ENCODE assay signal across 16 cellular contexts in genomic region chr10:78979938-78980337, GRCh38.
DNase-seq lines count a peak whose midpoint lies in the region; ATAC-seq, FAIRE-seq and TF ChIP-seq lines count a peak whose summit lies in the region.
"Had no signal": no experiment of that assay in that cellular context is flagged by ENCODE, and none has a peak within 500 bp of the region (broad histone marks: within the 10 kb centered on the region; RNA-seq: fewer than 3 reads in every experiment).

No MANE protein-coding gene starts in this region.

- no peak overlapping the region for H2AFZ ChIP-seq in H1 (ENCODE audit: low read length)
- H2AFZ ChIP-seq: GM23338 had no signal

- no peak overlapping the region for H4K91ac ChIP-seq in H1 (replicated peaks; ENCODE audit: insufficient read length, low read length)

- no peak overlapping the region for H2BK20ac ChIP-seq in H1 (ENCODE audit: low read length)

- peak; percentile 11 for ATAC-seq in left ventricle myocardium superior
- ATAC-seq in Right ventricle myocardium superior (ENCODE audit: poor library complexity): no peak
- ATAC-seq in psoas muscle: peak in 3 of 4 donors; percentile 34 to 69 (median 57)
- no peak for ATAC-seq in WTC11
- ATAC-seq: GM23338 had no signal

- H3K27ac ChIP-seq in H1 (ENCODE audit: low read depth, low read length): no peak overlapping the region
- no peak overlapping the region for H3K27ac ChIP-seq in psoas muscle
- H3K27ac ChIP-seq: BLaER1 treated with 17β-estradiol and CSF1 and Interleukin-3, amounts not matched to agents 10 nM and 100 nM had no signal

- POLR2A ChIA-PET in H1 (lab: Charles Lee; ENCODE audit: partially characterized antibody) (interaction anchor here (0.7 kb wide), 1 partner anchor 11 kb away, joined by 3 read pairs; no protein-coding TSS in a partner anchor), WTC11 (lab: Charles Lee) (interaction anchor here (0.6 kb wide), 1 partner anchor 242 kb away, joined by 6 read pairs; no protein-coding TSS in a partner anchor)

- H3K27me3 ChIP-seq in H1 (replicated peaks in 1 of 4; ENCODE audit: control insufficient read depth in 3 of 4, extremely low read depth in 1 of 4, insufficient read depth in 3 of 4, low read length in 3 of 4): no peaks in the 10 kb centered on the region; a peak in 2 of 7 replicates
- no peaks in the 10 kb centered on the region for H3K27me3 ChIP-seq in psoas muscle (ENCODE audit: insufficient read depth in 3 of 3, low read length in 2 of 3)

- H4K20me1 ChIP-seq in H1 (replicated peaks in 1 of 2; ENCODE audit: control insufficient read depth in 1 of 2, insufficient read depth in 2 of 2, low read length in 2 of 2): no peaks in the 10 kb centered on the region

- no peak overlapping the region for H3K23ac ChIP-seq in H1 (ENCODE audit: insufficient read length)

- DNase-seq in left ventricle myocardium superior (no peak), Right ventricle myocardium superior (no peak), H1 (ENCODE audit: low read depth in 1 of 2, low spot score in 2 of 2) (no peak), psoas muscle (peak in 1 of 2 donors; percentile 53), COR-L47 (lab: John Stamatoyannopoulos, UW) (no peak), NCI-H69 (lab: John Stamatoyannopoulos, UW) (no peak), WTC11 (ENCODE audit: low spot score) (no peak)
- DNase-seq: ACHN; Calu3; CD4-positive, CD25-positive, alpha-beta regulatory T cell; DMS 273 treated with DMSO at 0.1 percent for 48 hours; HCEC 1CT; HFFc6 had no signal

- no peak for TF ChIP-seq RAD21 in H1 (IDR thresholded peaks at IDR 0.05 in 1 of 2, conservative IDR thresholded peaks at IDR 0.05 in 1 of 2; ENCODE audit: low read depth in 2 of 2, low read length in 2 of 2)

- H3K4ac ChIP-seq in H1 (replicated peaks; ENCODE audit: insufficient read length, low read depth, low read length): no peak overlapping the region

- H3K27me3 Mint-ChIP-seq in WTC11 (ENCODE audit: low read depth): peaks cover 11% of the 10 kb centered on the region

- H3K79me1 ChIP-seq in H1 (ENCODE audit: low read depth, low read length): no peaks in the 10 kb centered on the region

- H2AK5ac ChIP-seq in H1 (ENCODE audit: low read depth, low read length): no peak overlapping the region

- H2BK12ac ChIP-seq in H1 (ENCODE audit: low read depth, low read length): no peak overlapping the region; the same call in 1 of the 2 replicates

- H2BK15ac ChIP-seq in H1 (ENCODE audit: low read length): peak overlapping the region; percentile 10; the same call in 1 of the 2 replicates

- no peaks in the 10 kb centered on the region for H3K79me2 ChIP-seq in H1 (ENCODE audit: control insufficient read depth in 1 of 2, insufficient read depth in 2 of 2, low read length in 2 of 2)

- H3K14ac ChIP-seq in H1 (ENCODE audit: insufficient read length): no peak overlapping the region

- H3K9me3 ChIP-seq in H1 (ENCODE audit: insufficient read depth in 2 of 2, low read depth in 1 of 2, low read length in 1 of 2): no peaks in the 10 kb centered on the region
- no peaks in the 10 kb centered on the region for H3K9me3 ChIP-seq in psoas muscle
- H3K9me3 ChIP-seq: BLaER1 treated with 17β-estradiol and CSF1 and Interleukin-3, amounts not matched to agents 10 nM and 100 nM had no signal

- H3K36me3 ChIP-seq in H1 (ENCODE audit: control insufficient read depth in 2 of 4, insufficient read depth in 4 of 4, low read length in 3 of 4) (no peaks in the 10 kb centered on the region), psoas muscle (ENCODE audit: insufficient read depth in 1 of 2, low read depth in 1 of 2) (no peaks in the 10 kb centered on the region)
- H3K36me3 ChIP-seq: BLaER1 treated with 17β-estradiol and CSF1 and Interleukin-3, amounts not matched to agents 10 nM and 100 nM had no signal

- H3K4me3 Mint-ChIP-seq in WTC11: no peak overlapping the region
- H3K4me3 Mint-ChIP-seq: CD4-positive, CD25-positive, alpha-beta regulatory T cell; GM23338; HFFc6 had no signal

- no peak for TF ChIP-seq EP300 in H1 (IDR thresholded peaks at IDR 0.05; ENCODE audit: borderline replicate concordance in 1 of 2, low read depth in 2 of 2, low read length in 2 of 2)

- H3K4me3 ChIP-seq in H1 (ENCODE audit: extremely low read depth in 1 of 4, insufficient read depth in 2 of 4, low read depth in 3 of 4, low read length in 4 of 4) (no peak overlapping the region), psoas muscle (no peak overlapping the region)
- H3K4me3 ChIP-seq: BLaER1 treated with 17β-estradiol and CSF1 and Interleukin-3, amounts not matched to agents 10 nM and 100 nM; GM23338 had no signal

- no peak overlapping the region for H2BK120ac ChIP-seq in H1 (replicated peaks; ENCODE audit: low read depth, low read length)

- H3K4me1 ChIP-seq in H1 (replicated peaks in 1 of 4; ENCODE audit: control insufficient read depth in 3 of 4, insufficient read depth in 4 of 4, low read length in 3 of 4) (peaks cover 0 to 18% (median 2%) of the 10 kb centered on the region in 4 experiments; a peak in 5 of 7 replicates), psoas muscle (peaks cover 10% of the 10 kb centered on the region)

- intact Hi-C loops in left ventricle myocardium superior (cut with micrococcal nuclease) (loop anchor here (10.0 kb wide), 1 partner anchor 85 kb away; the partner anchor contains the start of gene ZMIZ1), Right ventricle myocardium superior (cut with DNase I) (no loop called here), psoas muscle (cut with DNase I) (no loop called here)

- CTCF ChIA-PET in H1 (lab: Charles Lee; ENCODE audit: partially characterized antibody): interaction anchor here (0.6 to 1.0 kb wide), 4 partner anchors 33 to 763 kb away, joined by 3 read pairs; no protein-coding TSS in a partner anchor
- CTCF ChIA-PET in WTC11 (lab: Charles Lee): no interaction called here

- no peak for TF ChIP-seq POLR2A in H1 (IDR thresholded peaks at IDR 0.05; ENCODE audit: control extremely low read depth in 1 of 2, low read depth in 2 of 2, low read length in 2 of 2)

- H4K8ac ChIP-seq in H1 (ENCODE audit: extremely low read depth, insufficient read depth, low read length): no peak overlapping the region

- no peak overlapping the region for H3K56ac ChIP-seq in H1 (replicated peaks; ENCODE audit: insufficient read length, low read depth, low read length)

- no peak overlapping the region for H2BK5ac ChIP-seq in H1 (ENCODE audit: low read depth, low read length)

- H3K27ac Mint-ChIP-seq in WTC11: no peak overlapping the region
- H3K27ac Mint-ChIP-seq: GM23338, HFFc6 had no signal

- TF ChIP-seq CTCF in H1 (IDR thresholded peaks at IDR 0.05; ENCODE audit: control extremely low read depth in 1 of 3, insufficient read depth in 1 of 3, low read depth in 1 of 3, low read length in 3 of 3) (no peak), psoas muscle (IDR thresholded peaks at IDR 0.05) (no peak), WTC11 (IDR thresholded peaks at IDR 0.05) (no peak)

- no peaks in the 10 kb centered on the region for H3K23me2 ChIP-seq in H1 (ENCODE audit: low read depth, low read length)

- peaks cover 27% of the 10 kb centered on the region for H3K4me1 Mint-ChIP-seq in WTC11

- H3K36me3 Mint-ChIP-seq in WTC11: no peaks in the 10 kb centered on the region
- H3K36me3 Mint-ChIP-seq: CD4-positive, CD25-positive, alpha-beta regulatory T cell had no signal

- H3K4me2 ChIP-seq in H1 (ENCODE audit: insufficient read depth in 1 of 2, low read depth in 2 of 2, low read length in 2 of 2): no peak overlapping the region
- H3K4me2 ChIP-seq: GM23338 had no signal

- H4K5ac ChIP-seq in H1 (ENCODE audit: insufficient read length, low read depth, low read length): no peak overlapping the region

- H3K9me3 Mint-ChIP-seq in WTC11: no peaks in the 10 kb centered on the region
- H3K9me3 Mint-ChIP-seq: GM23338, HFFc6 had no signal

- H3K9ac ChIP-seq in H1 (replicated peaks in 1 of 4; ENCODE audit: extremely low read depth in 1 of 4, low read depth in 3 of 4, low read length in 3 of 4): no peak overlapping the region
- H3K9ac ChIP-seq: BLaER1 treated with 17β-estradiol and CSF1 and Interleukin-3, amounts not matched to agents 10 nM and 100 nM had no signal

- WGBS in H1 (ENCODE audit: extremely low coverage in 1 of 2, insufficient coverage in 1 of 2, insufficient read length in 1 of 2, insufficient replicate concordance in 2 of 2, low coverage in 1 of 2, low lambda C conversion rate in 2 of 2, missing lambda C conversion rate in 1 of 2), 2 experiments: 93% methylated on average over 7 of the region's 7 CpGs; no CpG with 5 or more reads in 1 of the 2 experiments
- WGBS in psoas muscle, 3 donors: 28 to 40% (median 32%) methylated on average over 7 of the region's 7 CpGs

- H3K18ac ChIP-seq in H1 (ENCODE audit: extremely low read depth, low read length): no peak overlapping the region

- no peak for FAIRE-seq in H1 (lab: Jason Lieb, UNC)
- FAIRE-seq: GM18507 had no signal

TF ChIP-seq in H1, 55 proteins besides CTCF, POLR2A, EP300 and RAD21 (continues in another document):
- TF ChIP-seq TEAD4 (IDR thresholded peaks at IDR 0.05; ENCODE audit: low read depth, low read length) (no peak), NANOG (IDR thresholded peaks at IDR 0.05; ENCODE audit: insufficient read depth, low read depth, low read length, poor library complexity, severe bottlenecking) (no peak), TBP (IDR thresholded peaks at IDR 0.05; ENCODE audit: low read depth, low read length) (no peak), HDAC2 (IDR thresholded peaks at IDR 0.05; ENCODE audit: borderline replicate concordance in 1 of 2, low read depth in 2 of 2, low read length in 2 of 2) (no peak)

TF ChIP-seq in WTC11, 78 proteins besides CTCF, POLR2A, EP300 and RAD21 (continues in another document):
- TF ChIP-seq E2F1 (CRISPR knock-in tag; IDR thresholded peaks at IDR 0.05) (no peak), ZNF317 (CRISPR knock-in tag; IDR thresholded peaks at IDR 0.05; ENCODE audit: borderline replicate concordance, low read depth) (no peak)

Comparison
In these comparisons a context has a peak if more than half of its experiments do, and no peak if none do; other contexts are left out.
1. ATAC-seq: peak in left ventricle myocardium superior (single experiment) and psoas muscle (3 of 4); none in Right ventricle myocardium superior (single experiment) and WTC11 (single experiment).